9 cellular contexts compared by ENCODE assay signal in the genomic region with DNA sequence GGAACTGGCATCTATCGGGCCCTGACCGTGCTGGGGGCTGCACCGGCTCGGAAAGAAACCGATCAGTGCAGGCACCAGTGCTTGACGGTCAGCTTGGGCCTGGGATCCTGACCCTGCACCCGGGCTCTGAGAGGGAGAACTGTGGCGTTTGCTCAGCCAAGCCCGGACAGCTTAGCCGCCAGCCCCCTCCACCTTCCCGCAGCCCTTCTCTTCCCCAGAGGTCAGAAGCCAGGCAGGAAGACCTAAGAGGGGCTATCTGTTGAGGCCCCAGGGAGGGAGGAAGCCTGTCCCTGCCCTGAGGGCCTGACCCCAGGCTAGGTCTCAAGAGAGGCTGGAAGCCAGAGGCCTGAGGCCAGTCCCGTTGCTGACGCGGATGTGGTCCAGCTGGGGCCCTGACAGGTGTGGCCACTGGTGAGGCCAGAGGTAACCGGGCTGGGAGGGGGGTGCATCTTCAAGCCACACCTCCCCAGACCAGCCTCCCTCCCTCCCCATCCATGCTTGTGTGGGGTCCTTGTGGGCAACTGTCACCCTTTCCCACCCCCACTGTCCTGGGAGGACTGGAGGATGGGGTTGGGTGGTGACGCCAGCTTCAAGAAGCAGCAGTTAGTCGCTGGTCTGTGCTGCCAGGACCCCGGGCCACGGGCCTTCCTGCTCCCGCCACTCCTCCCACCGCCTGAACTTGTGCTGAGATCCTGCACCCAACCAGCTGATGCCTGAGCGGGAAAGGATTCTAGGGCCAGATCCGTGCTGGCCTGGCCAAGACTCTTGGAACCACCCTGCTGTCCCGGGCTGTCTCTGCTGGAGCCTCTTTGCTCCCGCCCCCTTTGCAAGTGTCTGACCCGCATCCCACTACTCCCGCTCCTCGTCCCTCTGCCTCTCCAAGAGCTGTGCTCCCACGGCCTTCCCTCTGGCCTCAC. TPM values are rescaled to one million over a fixed set of nuclear protein-coding genes. Genes with fewer than 3 reads are reported as not detected.
A peak's percentile ranks its signal among the peaks of the same experiment; 100 is the strongest.
DNase-seq lines count a peak whose midpoint lies in the region; ATAC-seq and TF ChIP-seq lines count a peak whose summit lies in the region.
"Had no signal": no experiment of that assay in that cellular context is flagged by ENCODE, and none has a peak within 500 bp of the region (broad histone marks: within the 10 kb centered on the region; RNA-seq: fewer than 3 reads in every experiment).

No MANE protein-coding gene starts in this region.

- H3K4me1 ChIP-seq in mammary epithelial cell (ENCODE audit: insufficient read depth, low read length), result peaks cover 14% of the 10 kb centered on the region
- no peaks in the 10 kb centered on the region for H3K4me1 ChIP-seq in aorta (ENCODE audit: control insufficient read depth in 1 of 2, insufficient read depth in 2 of 2, low read length in 2 of 2)
- H3K4me1 ChIP-seq in HAP-1, result peaks cover 8% of the 10 kb centered on the region

- H3K27me3 ChIP-seq in mammary epithelial cell (ENCODE audit: insufficient read depth, low read length) (no peaks in the 10 kb centered on the region), aorta (ENCODE audit: control insufficient read depth in 1 of 2, insufficient read depth in 2 of 2, low read length in 1 of 2) (no peaks in the 10 kb centered on the region), HAP-1 (ENCODE audit: low read depth) (peaks cover 17% of the 10 kb centered on the region)

- H3K27me3 Mint-ChIP-seq in activated naive CD4-positive, alpha-beta T cell treated with anti-CD3 and anti-CD28 coated beads, Interleukin-2, amount 50 U/mL, for 24 hours, result peaks cover 3% of the 10 kb centered on the region
- peaks cover 9% of the 10 kb centered on the region for H3K27me3 Mint-ChIP-seq in memory B cell

- intact Hi-C loops in mammary epithelial cell (cut with micrococcal nuclease), result no loop called here
- intact Hi-C loops in aorta (cut with DNase I), result no loop called here

- no peak for DNase-seq in activated naive CD4-positive, alpha-beta T cell (lab: John Stamatoyannopoulos, UW)
- DNase-seq in mammary epithelial cell, result no peak
- DNase-seq in memory B cell (ENCODE audit: low spot score in 2 of 2), result no peak
- DNase-seq in aorta, result no peak
- no peak for DNase-seq in NCI-H2196 (lab: John Stamatoyannopoulos, UW; ENCODE audit: unreplicated experiment)
- no peak for DNase-seq in HAP-1 (ENCODE audit: low spot score in 2 of 2)
- DNase-seq: SW 1271 had no signal

- H3K9ac ChIP-seq in mammary epithelial cell (ENCODE audit: insufficient read depth, low read length), result no peak overlapping the region

- dilution Hi-C loops in mammary epithelial cell (cut with HindIII; ENCODE audit: low sequenced_read_pairs), result no loop called here

- peaks cover 25% of the 10 kb centered on the region for H3K4me1 Mint-ChIP-seq in activated naive CD4-positive, alpha-beta T cell treated with anti-CD3 and anti-CD28 coated beads, Interleukin-2, amount 50 U/mL, for 24 hours
- H3K4me1 Mint-ChIP-seq in memory B cell, result peaks cover 22% of the 10 kb centered on the region

- in situ Hi-C loops in mammary epithelial cell (cut with MboI; ENCODE audit: low sequenced_read_pairs in 2 of 2) (no loop called here), HAP-1 (cut with MboI; ENCODE audit: low sequenced_read_pairs) (no loop called here)

- H3K79me2 ChIP-seq in mammary epithelial cell (ENCODE audit: insufficient read depth, low read length), result peaks cover 29% of the 10 kb centered on the region

- H3K4me3 ChIP-seq in mammary epithelial cell (replicated peaks in 1 of 3; ENCODE audit: insufficient read depth in 1 of 3, low read depth in 2 of 3, low read length in 3 of 3) (peak overlapping the region in 1 of 3 experiments; percentile 20), aorta (ENCODE audit: low read length in 2 of 2) (no peak overlapping the region), HAP-1 (no peak overlapping the region)

- no peaks in the 10 kb centered on the region for H3K9me3 Mint-ChIP-seq in activated naive CD4-positive, alpha-beta T cell treated with anti-CD3 and anti-CD28 coated beads, Interleukin-2, amount 50 U/mL, for 24 hours
- H3K9me3 Mint-ChIP-seq in memory B cell, result no peaks in the 10 kb centered on the region

- ATAC-seq in memory B cell (ENCODE audit: low read depth) (no peak), aorta (ENCODE audit: low FRiP score) (peak; percentile 62), GM21360 (IDR thresholded peaks at IDR 0.05; ENCODE audit: unreplicated experiment) (no peak)

- peak overlapping the region; percentile 64 for H3K4me3 Mint-ChIP-seq in activated naive CD4-positive, alpha-beta T cell treated with anti-CD3 and anti-CD28 coated beads, Interleukin-2, amount 50 U/mL, for 24 hours
- peak overlapping the region; percentile 55 for H3K4me3 Mint-ChIP-seq in memory B cell

- no peaks in the 10 kb centered on the region for H3K36me3 Mint-ChIP-seq in activated naive CD4-positive, alpha-beta T cell treated with anti-CD3 and anti-CD28 coated beads, Interleukin-2, amount 50 U/mL, for 24 hours
- peaks cover 2% of the 10 kb centered on the region for H3K36me3 Mint-ChIP-seq in memory B cell

- 57% methylated on average over 14 of the region's 29 CpGs for WGBS in mammary epithelial cell (ENCODE audit: low coverage, missing lambda C conversion rate)
- WGBS in aorta, 2 donors, result 38 to 40% methylated on average over 29 of the region's 29 CpGs

- no TSS peak for BruUV-seq in mammary epithelial cell (replicated peaks; lab: Mats Ljungman, UMichigan)

- H3K9me3 ChIP-seq in mammary epithelial cell (replicated peaks; ENCODE audit: insufficient read depth, low read length) (no peaks in the 10 kb centered on the region), aorta (ENCODE audit: control insufficient read depth, low read length) (no peaks in the 10 kb centered on the region), HAP-1 (no peaks in the 10 kb centered on the region)

- H3K27ac Mint-ChIP-seq in activated naive CD4-positive, alpha-beta T cell treated with anti-CD3 and anti-CD28 coated beads, Interleukin-2, amount 50 U/mL, for 24 hours, result peak overlapping the region; percentile 52
- peak overlapping the region; percentile 23 for H3K27ac Mint-ChIP-seq in memory B cell

- H2AFZ ChIP-seq in mammary epithelial cell (ENCODE audit: low read depth, low read length), result no peak overlapping the region

- H3K36me3 ChIP-seq in mammary epithelial cell (ENCODE audit: insufficient read depth, low read length) (no peaks in the 10 kb centered on the region), aorta (ENCODE audit: control insufficient read depth in 1 of 2, insufficient read depth in 2 of 2, low read length in 1 of 2) (no peaks in the 10 kb centered on the region), HAP-1 (replicated peaks) (no peaks in the 10 kb centered on the region; the same call in 1 of the 2 replicates)

- no peak for TF ChIP-seq CTCF in mammary epithelial cell (conservative IDR thresholded peaks at IDR 0.05 in 1 of 2, IDR thresholded peaks at IDR 0.05 in 1 of 2; ENCODE audit: extremely low read depth in 1 of 2, insufficient read depth in 1 of 2, low read depth in 1 of 2, low read length in 2 of 2)

- H3K4me2 ChIP-seq in mammary epithelial cell (ENCODE audit: insufficient read depth, low read depth, low read length), result peak overlapping the region; percentile 61

- H3K27ac ChIP-seq in mammary epithelial cell (ENCODE audit: insufficient read depth, low read depth, low read length) (no peak overlapping the region), aorta (ENCODE audit: low read depth in 1 of 2, low read length in 2 of 2) (no peak overlapping the region)

- CTCF ChIA-PET in mammary epithelial cell (lab: Charles Lee; ENCODE audit: low non-redundant PET), result no interaction called here

- no peaks in the 10 kb centered on the region for H4K20me1 ChIP-seq in mammary epithelial cell (ENCODE audit: insufficient read depth, low read length)

RNA-seq across cellular contexts. Expression of a gene that starts 2.6 kb away (rescaled TPM):
- 100 to 1,000 TPM in 1 of 2 donors, 10 to 100 TPM in 1; 62.0 to 109 TPM for total RNA-seq in mammary epithelial cell
- polyA plus RNA-seq in mammary epithelial cell, result 37.4 TPM
- 20.1 TPM for polyA minus RNA-seq in mammary epithelial cell
- 10 to 100 TPM; 48.7 to 53.7 TPM for total RNA-seq in aorta
- polyA plus RNA-seq in aorta, result 10 to 100 TPM; 21.2 to 71.9 TPM

RNA-seq across cellular contexts. Expression of a gene that starts 6.6 kb away (rescaled TPM):
- total RNA-seq in mammary epithelial cell, result 1 to 10 TPM in 1 of 2 donors, not detected in 1; 6.2 TPM
- 0.09 TPM for polyA plus RNA-seq in mammary epithelial cell
- not detected for polyA minus RNA-seq in mammary epithelial cell
- 100 to 1,000 TPM; 105 to 221 TPM for total RNA-seq in aorta
- 100 to 1,000 TPM in 1 of 2 donors, 10 to 100 TPM in 1; 52.3 to 364 TPM for polyA plus RNA-seq in aorta

RNA-seq across cellular contexts. Expression of a gene that starts 20.7 kb away (rescaled TPM):
- under 1 TPM in 1 of 2 donors, not detected in 1; under 0.01 TPM for total RNA-seq in mammary epithelial cell
- polyA plus RNA-seq in mammary epithelial cell, result 0.09 TPM
- polyA minus RNA-seq in mammary epithelial cell, result not detected
- under 1 TPM; 0.24 to 0.36 TPM for total RNA-seq in aorta
- polyA plus RNA-seq in aorta, result under 1 TPM; 0.25 to 0.31 TPM

RNA-seq across cellular contexts. Expression of a gene that starts 23.2 kb away (rescaled TPM):
- total RNA-seq in mammary epithelial cell (100 to 1,000 TPM in 1 of 2 donors, 10 to 100 TPM in 1; 85.0 to 167 TPM), aorta (10 to 100 TPM; 59.6 to 65.6 TPM)
- polyA plus RNA-seq in mammary epithelial cell (125 TPM), aorta (100 to 1,000 TPM; 119 to 154 TPM)
- 47.4 TPM for polyA minus RNA-seq in mammary epithelial cell

RNA-seq across cellular contexts. Expression of a gene that starts 27.2 kb away (rescaled TPM):
- total RNA-seq in mammary epithelial cell (10 to 100 TPM; 12.0 to 25.0 TPM), aorta (10 to 100 TPM; 13.9 to 16.4 TPM)
- polyA plus RNA-seq in mammary epithelial cell (16.4 TPM), aorta (10 to 100 TPM; 12.9 to 14.9 TPM)
- polyA minus RNA-seq in mammary epithelial cell, result 3.6 TPM

Comparison
In these comparisons a context has a peak if more than half of its experiments do, and no peak if none do; other contexts are left out.
1. RNA of a gene that starts 6.6 kb away (total RNA-seq): 105 to 221 TPM in aorta; 6.2 TPM in mammary epithelial cell; every median in the first group is over 10 times any median in the second.